Comparison of ENCODE assay signal across 8 cellular contexts in the genomic region with DNA sequence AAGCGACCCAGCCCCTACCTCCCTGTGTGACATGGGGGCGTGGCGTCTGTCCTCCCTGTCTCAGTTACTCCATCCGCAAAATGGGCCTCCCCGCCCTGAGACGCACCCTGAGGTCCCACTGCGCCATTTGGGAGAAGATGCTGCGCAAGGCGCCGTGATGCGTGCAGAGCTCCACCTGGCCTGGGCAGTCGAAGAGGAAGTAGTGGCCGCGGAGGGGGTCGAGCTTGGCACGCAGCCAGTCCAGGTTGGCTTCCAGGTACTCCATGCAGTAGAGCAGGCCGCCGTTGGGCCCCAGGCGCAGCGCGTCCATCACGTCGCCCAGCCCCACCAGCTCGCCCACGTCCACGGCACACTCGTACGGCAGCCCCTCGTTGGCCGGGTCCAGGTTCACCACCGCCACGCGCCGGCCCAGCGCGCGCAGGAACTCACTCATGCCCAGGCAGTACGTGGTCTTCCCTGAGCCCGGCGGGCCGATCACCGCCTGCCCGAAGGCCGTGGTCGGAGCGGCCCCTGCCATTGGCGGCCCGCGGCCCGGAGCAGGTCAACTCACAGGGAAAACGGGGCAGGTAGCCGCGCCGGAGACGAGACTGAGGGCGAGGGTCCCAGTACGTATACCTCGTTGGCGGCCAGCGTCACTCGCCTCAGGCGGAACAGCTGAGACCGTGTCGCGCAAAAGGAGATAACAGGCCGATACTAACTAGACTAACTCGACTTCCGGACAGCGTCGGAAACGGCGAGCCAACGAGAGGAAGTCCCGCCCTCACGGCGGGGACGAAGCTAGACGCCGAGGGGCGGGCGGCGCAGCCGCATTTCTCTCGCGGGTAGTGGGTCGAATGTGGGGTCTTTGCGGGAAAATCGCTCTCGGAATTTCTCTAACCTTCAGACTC. TPM values are rescaled to one million over a fixed set of nuclear protein-coding genes. Genes with fewer than 3 reads are reported as not detected.
DNase-seq lines count a peak whose midpoint lies in the region; ATAC-seq, FAIRE-seq and TF ChIP-seq lines count a peak whose summit lies in the region.

Gene GPN2 (minus strand): TSS at position 704 of the 887 bp plus-strand sequence. CDS start 187 bp downstream, at position 517.

- peaks cover 17 to 60% of the 10 kb centered on the region in 2 experiments; a peak in 4 of 5 replicates for H3K36me3 ChIP-seq in HepG2 (replicated peaks in 1 of 2; ENCODE audit: control insufficient read depth in 1 of 2, insufficient read depth in 2 of 2, low read length in 2 of 2)

- in situ Hi-C loops in GM18951 (cut with MboI; ENCODE audit: low sequenced_read_pairs, unreplicated experiment) (no loop called here), HepG2 (cut with HindIII; ENCODE audit: extremely low pct_ligation_motif_present, low pct_unique_long_range_greater_than_20kb) (no loop called here)

- BruUV-seq in HepG2 (replicated peaks; lab: Mats Ljungman, UMichigan), result no TSS peak

- TF ChIP-seq EP300 in HepG2 (IDR thresholded peaks at IDR 0.05; ENCODE audit: low read depth in 2 of 2, low read length in 2 of 2) (no peak; a peak in 1 of 4 replicates), HepG2 (CRISPR knock-in tag; IDR thresholded peaks at IDR 0.05; ENCODE audit: borderline replicate concordance) (no peak)

- H4K20me1 ChIP-seq in HepG2 (ENCODE audit: insufficient read depth, low read length), result no peaks in the 10 kb centered on the region

- POLR2A ChIA-PET in HepG2 (lab: Yijun Ruan, JAX), result interaction anchor here (0.6 to 3.0 kb wide), 29 partner anchors 8 to 191 kb away, joined by 3 to 65 read pairs (median 6); partner anchors contain the start of genes GPATCH3, KDF1, NR0B2 and TRNP1

- no peaks in the 10 kb centered on the region for H3K27me3 Mint-ChIP-seq in dendritic cell treated with granulocyte-macrophage colony-stimulating factor and Interleukin-4, amounts not matched to agents 40 ng/mL and 50 ng/mL, for 4 days

- ATAC-seq in HG03175 (IDR thresholded peaks at IDR 0.05; ENCODE audit: unreplicated experiment), result peak; percentile 91
- peak; percentile 94 for ATAC-seq in HepG2

- H2AFZ ChIP-seq in HepG2 (ENCODE audit: low read length), result no peak within 1 kb of the TSS

- H3K36me3 Mint-ChIP-seq in dendritic cell treated with granulocyte-macrophage colony-stimulating factor and Interleukin-4, amounts not matched to agents 40 ng/mL and 50 ng/mL, for 4 days (ENCODE audit: low read depth), result peaks cover 95% of the 10 kb centered on the region

- H3K9me3 Mint-ChIP-seq in dendritic cell treated with granulocyte-macrophage colony-stimulating factor and Interleukin-4, amounts not matched to agents 40 ng/mL and 50 ng/mL, for 4 days, result no peaks in the 10 kb centered on the region

- H3K27ac Mint-ChIP-seq in dendritic cell treated with granulocyte-macrophage colony-stimulating factor and Interleukin-4, amounts not matched to agents 40 ng/mL and 50 ng/mL, for 4 days, result peak within 1 kb of the TSS; percentile 95

- DNase-seq in AG10803 (ENCODE audit: low read depth) (peak; percentile 74), NCI-H510A treated with DMSO at 0.1 percent for 48 hours (lab: John Stamatoyannopoulos, UW) (peak; percentile 66), HepG2 (ENCODE audit: low spot score) (peak; percentile 73)
- peak; percentile 54 to 73 for DNase-seq in activated CD4-positive, alpha-beta T cell treated with anti-CD3 and anti-CD28 coated beads, Interleukin-2, amount 50 U/mL, for 24 hours (ENCODE audit: low read depth in 1 of 2, low spot score in 1 of 2)
- DNase-seq in stimulated activated CD4-positive, alpha-beta T cell treated with anti-CD3 and anti-CD28 coated beads, Interleukin-2, amount 100 ng/mL, for 48 hours, result peak; percentile 67 to 69

- peak within 1 kb of the TSS; percentile 91 for H3K4me2 ChIP-seq in HepG2 (ENCODE audit: low read depth, low read length)

- H3K27me3 ChIP-seq in HepG2 (ENCODE audit: control insufficient read depth in 1 of 2, insufficient read depth in 2 of 2, low read length in 2 of 2), result no peaks in the 10 kb centered on the region

- peak within 1 kb of the TSS; percentile 96 for H3K4me3 Mint-ChIP-seq in dendritic cell treated with granulocyte-macrophage colony-stimulating factor and Interleukin-4, amounts not matched to agents 40 ng/mL and 50 ng/mL, for 4 days

- no peak for TF ChIP-seq RAD21 in HepG2 (CRISPR knock-in tag; IDR thresholded peaks at IDR 0.05)

- H3K9me3 ChIP-seq in HepG2 (ENCODE audit: low read length), result no peaks in the 10 kb centered on the region

- peaks cover 17% of the 10 kb centered on the region for H3K79me2 ChIP-seq in HepG2 (ENCODE audit: insufficient read depth, low read length)

- TF ChIP-seq CTCF in AG10803 (conservative IDR thresholded peaks at IDR 0.05; ENCODE audit: low read length) (no peak), HepG2 (CRISPR knock-in tag; IDR thresholded peaks at IDR 0.05) (no peak; the same call in 1 of the 2 replicates)

- H3K4me3 ChIP-seq in AG10803 (ENCODE audit: low read length) (peak within 1 kb of the TSS; percentile 92), HepG2 (replicated peaks in 1 of 3; ENCODE audit: insufficient read depth in 1 of 3, low read depth in 2 of 3, low read length in 3 of 3) (peak within 1 kb of the TSS; percentile 80 to 99 (median 95))

- intact Hi-C loops in dendritic cell treated with granulocyte-macrophage colony-stimulating factor and Interleukin-4, amounts not matched to agents 40 ng/mL and 50 ng/mL, for 4 days (cut with micrococcal nuclease), result no loop called here
- intact Hi-C loops in HepG2 (cut with micrococcal nuclease; ENCODE audit: unreplicated experiment), result no loop called here

- WGBS in HepG2 (ENCODE audit: low lambda C conversion rate), result 1% methylated on average over 27 of the region's 89 CpGs

- H3K27ac ChIP-seq in HepG2 (ENCODE audit: extremely low read length, insufficient read depth, low read length), result peak within 1 kb of the TSS; percentile 84

- TF ChIP-seq POLR2A in GM18951 (IDR thresholded peaks at IDR 0.05; ENCODE audit: extremely low read depth, insufficient read depth, insufficient read length), result peak; percentile 86
- peak; percentile 79 to 85 for TF ChIP-seq POLR2A in HepG2 (IDR thresholded peaks at IDR 0.05; ENCODE audit: insufficient read depth in 1 of 2, low read depth in 2 of 2, low read length in 2 of 2)

- CTCF ChIA-PET in HepG2 (lab: Yijun Ruan, JAX; ENCODE audit: low intra/inter-chr PET ratio, low total read pairs), result no interaction called here

- FAIRE-seq in HepG2 (lab: Jason Lieb, UNC), result peak; percentile 88

- H3K9ac ChIP-seq in HepG2 (ENCODE audit: insufficient read depth, low read depth, low read length), result peak within 1 kb of the TSS; percentile 89

- peaks cover 36% of the 10 kb centered on the region for H3K4me1 Mint-ChIP-seq in dendritic cell treated with granulocyte-macrophage colony-stimulating factor and Interleukin-4, amounts not matched to agents 40 ng/mL and 50 ng/mL, for 4 days (ENCODE audit: low read depth)

- peaks cover 32% of the 10 kb centered on the region for H3K4me1 ChIP-seq in HepG2 (ENCODE audit: insufficient read depth, low read length)

TF ChIP-seq in HepG2, 621 proteins besides CTCF, POLR2A, EP300 and RAD21 (continues in another document):
- TF ChIP-seq ZNF180 (CRISPR knock-in tag; IDR thresholded peaks at IDR 0.05; ENCODE audit: borderline replicate concordance, low read depth) (no peak; the same call in 1 of the 2 replicates), FOSL2 (CRISPR knock-in tag; IDR thresholded peaks at IDR 0.05) (no peak; the same call in 1 of the 2 replicates), ZNF530 (CRISPR knock-in tag; IDR thresholded peaks at IDR 0.05; ENCODE audit: low read depth) (no peak), ZFP36L2 (CRISPR knock-in tag; IDR thresholded peaks at IDR 0.05) (0 out of 2 replicates have a peak, but pooled peaks have one; percentile 80), ZNF720 (CRISPR knock-in tag; IDR thresholded peaks at IDR 0.05) (no peak)

RNA-seq across cellular contexts. Expression of gene GPN2, which starts in this region (rescaled TPM):
- total RNA-seq in HepG2 (2016; rRNA removed; fragmentation: Illumina TruSeq; extraction: Trizol), result 19.3 and 22.9 TPM in 2 replicates
- 1.8 and 2.5 TPM in 2 replicates for total RNA-seq in HepG2 (2016; cell fraction: cytosol; rRNA removed; fragmentation: Illumina TruSeq; extraction: Trizol; ENCODE audit: low read depth)
- total RNA-seq in HepG2 (2016; cell fraction: insoluble cytoplasmic fraction; rRNA removed; fragmentation: Illumina TruSeq; extraction: Trizol), result 20.8 and 22.5 TPM in 2 replicates
- total RNA-seq in HepG2 (2016; cell fraction: membrane; rRNA removed; fragmentation: Illumina TruSeq; extraction: Trizol), result 4.7 and 7.3 TPM in 2 replicates
- 10.8 and 13.7 TPM in 2 replicates for total RNA-seq in HepG2 (2016; cell fraction: nucleus; rRNA removed; fragmentation: Illumina TruSeq; extraction: Trizol)
- polyA plus RNA-seq in HepG2 (2011; rRNA removed), result 38.9 and 41.8 TPM in 2 replicates
- polyA plus RNA-seq in HepG2 (2011; cell fraction: cytosol; rRNA removed), result 16.3 and 25.9 TPM in 2 replicates
- 29.9 and 35.0 TPM in 2 replicates for polyA plus RNA-seq in HepG2 (2011; cell fraction: nucleus; rRNA removed)
- 14.4 and 15.5 TPM in 2 replicates for polyA plus RNA-seq in HepG2 (2012)
- 4.8 and 5.2 TPM in 2 replicates for polyA plus RNA-seq in HepG2 (2016; cell fraction: cytosol; fragmentation: Illumina TruSeq; extraction: Trizol; ENCODE audit: low read depth)
- polyA plus RNA-seq in HepG2 (2016; cell fraction: insoluble cytoplasmic fraction; fragmentation: Illumina TruSeq; extraction: Trizol; ENCODE audit: low read depth), result 31.8 and 35.9 TPM in 2 replicates
- polyA plus RNA-seq in HepG2 (2016; cell fraction: membrane; fragmentation: Illumina TruSeq; extraction: Trizol; ENCODE audit: low read depth), result 8.5 and 9.5 TPM in 2 replicates
- 31.5 and 47.0 TPM in 2 replicates for polyA plus RNA-seq in HepG2 (2016; cell fraction: nucleus; fragmentation: Illumina TruSeq; extraction: Trizol; ENCODE audit: insufficient read depth, low read depth)
- 46.8 and 68.0 TPM in 2 replicates for polyA minus RNA-seq in HepG2 (2011; rRNA and poly(A)+ RNA removed; ENCODE audit: low replicate concordance)
- 18.6 and 24.9 TPM in 2 replicates for polyA minus RNA-seq in HepG2 (2011; cell fraction: cytosol; rRNA and poly(A)+ RNA removed)
- 11.1 and 15.8 TPM in 2 replicates for polyA minus RNA-seq in HepG2 (2011; cell fraction: nucleus; rRNA and poly(A)+ RNA removed)

Comparison
In these comparisons a context has a peak if more than half of its experiments do, and no peak if none do; other contexts are left out.
1. Peak in every context shown above with its lines: DNase-seq, ATAC-seq, H3K4me3 ChIP-seq and H3K27ac ChIP-seq.